In the genomic region with DNA sequence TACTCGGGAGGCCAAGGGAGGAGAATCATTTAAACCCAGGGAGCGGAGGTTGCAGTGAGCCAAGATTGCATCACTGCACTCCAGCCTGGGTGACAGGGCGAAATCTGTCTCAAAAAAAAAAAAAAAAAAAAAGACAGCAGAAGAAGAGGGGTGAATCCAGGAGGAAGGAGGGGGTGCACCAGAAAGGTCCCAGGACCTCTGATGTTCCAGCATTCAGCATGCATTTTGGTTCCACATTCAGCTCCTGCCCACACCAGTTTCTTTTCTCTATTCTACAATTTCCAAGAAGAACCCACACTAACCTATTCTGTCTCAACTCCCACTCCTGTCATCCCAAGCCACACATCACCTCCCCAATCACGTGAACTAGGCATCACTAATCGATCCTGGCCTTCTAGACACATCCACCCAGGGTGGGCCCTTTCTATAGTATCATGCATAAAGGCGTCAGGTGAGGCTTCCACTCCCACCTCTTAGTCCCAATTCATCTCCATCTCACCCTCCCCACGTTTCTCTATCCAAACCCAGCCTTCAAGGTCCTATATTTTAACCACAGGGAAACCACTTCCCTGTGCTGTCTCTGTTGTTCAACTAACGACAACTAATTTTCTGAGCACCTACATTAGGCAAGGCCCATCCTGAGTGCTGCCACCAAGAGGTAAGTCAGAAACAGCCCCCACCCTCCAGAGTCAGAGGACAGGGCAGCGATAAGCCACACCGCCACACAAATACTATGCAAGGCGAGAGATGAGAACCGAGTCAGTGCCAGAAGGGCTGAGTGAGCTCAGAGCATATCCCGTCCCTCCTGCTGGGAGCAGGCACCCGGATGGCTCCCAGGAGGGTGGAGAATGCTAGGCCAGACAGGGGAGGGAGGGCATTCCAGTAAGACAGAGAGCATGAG, we compare ENCODE assay signal across 8 cellular contexts. TPM values are rescaled to one million over a fixed set of nuclear protein-coding genes. Genes with fewer than 3 reads are reported as not detected.
DNase-seq lines count a peak whose midpoint lies in the region; ATAC-seq and TF ChIP-seq lines count a peak whose summit lies in the region.

No MANE protein-coding gene starts in this region.

- H3K9ac ChIP-seq in DND-41 (ENCODE audit: low read depth, low read length), result no peak overlapping the region; the same call in 1 of the 2 replicates

- peak overlapping the region; percentile 52 to 96 (median 87) for H3K27ac Mint-ChIP-seq in immature natural killer cell

- TF ChIP-seq CTCF in DND-41 (IDR thresholded peaks at IDR 0.05; ENCODE audit: borderline replicate concordance, extremely low read depth, low read length, poor library complexity, severe bottlenecking) (peak; percentile 53), astrocyte of the cerebellum (IDR thresholded peaks at IDR 0.05; ENCODE audit: low read depth, low read length, missing control alignments) (peak; percentile 42)

- peaks cover 67% of the 10 kb centered on the region for H3K79me2 ChIP-seq in DND-41 (ENCODE audit: insufficient read depth, low read length)

- no peaks in the 10 kb centered on the region; the same call in 1 of the 2 replicates for H3K36me3 ChIP-seq in DND-41 (ENCODE audit: insufficient read depth, low read length)

- peak; percentile 32 for DNase-seq in DND-41
- DNase-seq in T follicular helper cell (ENCODE audit: low read depth), result peak; percentile 47
- DNase-seq in astrocyte of the cerebellum (ENCODE audit: low read depth), result peak; percentile 62
- peak; percentile 53 to 62 (median 56) for DNase-seq in immature natural killer cell
- DNase-seq in stimulated activated CD4-positive, alpha-beta T cell treated with anti-CD3 and anti-CD28 coated beads, Interleukin-15, amount 100 ng/mL, for 48 hours (ENCODE audit: low read depth in 2 of 2), result peak; percentile 65 to 67
- DNase-seq in NCI-H774 (lab: John Stamatoyannopoulos, UW), result no peak

- in situ Hi-C loops in astrocyte of the cerebellum (cut with HindIII; ENCODE audit: low sequenced_read_pairs), result no loop called here

- H2AFZ ChIP-seq in DND-41 (ENCODE audit: low read depth, low read length), result no peak overlapping the region

- H3K27me3 Mint-ChIP-seq in immature natural killer cell (ENCODE audit: low read depth in 3 of 3), result peaks cover 3 to 9% (median 6%) of the 10 kb centered on the region in 3 donors

- H3K4me3 ChIP-seq in DND-41 (ENCODE audit: low read depth in 1 of 2, low read length in 2 of 2) (peak overlapping the region in 1 of 2 experiments; percentile 87; a peak in 2 of 4 replicates), astrocyte of the cerebellum (ENCODE audit: low read depth, low read length) (peak overlapping the region; percentile 84)

- H3K4me3 Mint-ChIP-seq in immature natural killer cell, result peak overlapping the region; percentile 88 to 96 (median 92)

- peaks cover 68 to 73% of the 10 kb centered on the region in 2 donors for H3K4me1 Mint-ChIP-seq in immature natural killer cell

- H4K20me1 ChIP-seq in DND-41 (ENCODE audit: insufficient read depth, low read length), result peaks cover 33% of the 10 kb centered on the region

- H3K27me3 ChIP-seq in DND-41 (ENCODE audit: insufficient read depth, low read length, poor library complexity), result no peaks in the 10 kb centered on the region

- peaks cover 33% of the 10 kb centered on the region for H3K4me1 ChIP-seq in DND-41 (ENCODE audit: insufficient read depth, low read length)

- H3K9me3 Mint-ChIP-seq in immature natural killer cell, result no peaks in the 10 kb centered on the region

- no peak overlapping the region for H3K27ac ChIP-seq in DND-41 (ENCODE audit: low read length)

- no peak for ATAC-seq in DND-41 (ENCODE audit: insufficient read depth, low read depth)
- peak; percentile 53 for ATAC-seq in GM19463 (IDR thresholded peaks at IDR 0.05; ENCODE audit: unreplicated experiment)
- peak; percentile 53 for ATAC-seq in HG03565 (IDR thresholded peaks at IDR 0.05; ENCODE audit: unreplicated experiment)

- peak overlapping the region; percentile 99 for H3K4me2 ChIP-seq in DND-41 (ENCODE audit: insufficient read depth, low read length)

- H3K9me3 ChIP-seq in DND-41 (ENCODE audit: insufficient read depth, low read length, severe bottlenecking), result no peaks in the 10 kb centered on the region

- H3K36me3 Mint-ChIP-seq in immature natural killer cell, result peaks cover 0 to 6% (median 4%) of the 10 kb centered on the region in 3 donors

RNA-seq across cellular contexts. Expression of a gene that starts 2.2 kb away (rescaled TPM):
- 100 to 1,000 TPM; 136 to 270 (median 181) TPM for polyA plus RNA-seq in immature natural killer cell
